8 cellular contexts compared by ENCODE assay signal in genomic region chr5:78162253-78162862, GRCh38.
DNase-seq lines count a peak whose midpoint lies in the region; TF ChIP-seq lines count a peak whose summit lies in the region.

No MANE protein-coding gene starts in this region.

- BruUV-seq in A673 (replicated peaks; lab: Mats Ljungman, UMichigan) = no TSS peak

- WGBS in esophagus muscularis mucosa = 100% methylated on average over 3 of the region's 3 CpGs

- H3K4me3 ChIP-seq in A673 (ENCODE audit: low read depth, low read length, poor library complexity, severe bottlenecking) (no peak overlapping the region), GM06990 (replicated peaks; ENCODE audit: low read depth, low read length) (no peak overlapping the region), esophagus muscularis mucosa (no peak overlapping the region)

- TF ChIP-seq CTCF in A673 (conservative IDR thresholded peaks at IDR 0.05; ENCODE audit: low read depth, low read length) (peak; percentile 75), GM06990 (IDR thresholded peaks at IDR 0.05; ENCODE audit: insufficient read depth, low read length, poor library complexity, severe bottlenecking) (peak; percentile 43), brain (conservative IDR thresholded peaks at IDR 0.05) (peak; percentile 59 to 78), esophagus muscularis mucosa (IDR thresholded peaks at IDR 0.05) (peak in 1 of 3 experiments; percentile 34)

- TF ChIP-seq EP300 in esophagus muscularis mucosa (IDR thresholded peaks at IDR 0.05) = no peak

- H3K4me1 ChIP-seq in A673 (ENCODE audit: insufficient read depth, low read length, poor library complexity, severe bottlenecking) (no peaks in the 10 kb centered on the region), esophagus muscularis mucosa (no peaks in the 10 kb centered on the region)

- no peak overlapping the region for H3K27ac Mint-ChIP-seq in brain

- no peaks in the 10 kb centered on the region for H3K27me3 Mint-ChIP-seq in brain

- POLR2A ChIA-PET in A673 (lab: Charles Lee; ENCODE audit: low non-redundant PET) = no interaction called here

- no peaks in the 10 kb centered on the region for H3K4me1 Mint-ChIP-seq in brain

- peaks cover 0 to 9% (median 8%) of the 10 kb centered on the region in 5 experiments for H3K9me3 Mint-ChIP-seq in brain

- no peaks in the 10 kb centered on the region for H3K9me3 ChIP-seq in A673 (ENCODE audit: low read depth, low read length, poor library complexity, severe bottlenecking)
- H3K9me3 ChIP-seq in esophagus muscularis mucosa = no peaks in the 10 kb centered on the region

- peaks cover 4% of the 10 kb centered on the region for H3K36me3 ChIP-seq in A673 (ENCODE audit: insufficient read depth, low read length, poor library complexity, severe bottlenecking)
- no peaks in the 10 kb centered on the region for H3K36me3 ChIP-seq in GM06990 (ENCODE audit: control insufficient read depth, insufficient read depth, low read length)
- peaks cover 0 to 46% (median 4%) of the 10 kb centered on the region in 4 donors for H3K36me3 ChIP-seq in esophagus muscularis mucosa

- H3K27ac ChIP-seq in A673 (ENCODE audit: low read depth, low read length, poor library complexity, severe bottlenecking) (no peak overlapping the region), esophagus muscularis mucosa (replicated peaks in 1 of 4) (no peak overlapping the region)

- intact Hi-C loops in A673 (cut with micrococcal nuclease; ENCODE audit: unreplicated experiment) (loop anchor here (10.0 kb wide), 1 partner anchor 598 kb away; no protein-coding TSS in a partner anchor), esophagus muscularis mucosa (cut with DNase I) (no loop called here)

- CTCF ChIA-PET in A673 (lab: Charles Lee) = no interaction called here

- no peaks in the 10 kb centered on the region for H3K27me3 ChIP-seq in A673 (replicated peaks; ENCODE audit: insufficient read depth, low read depth, low read length, poor library complexity)
- H3K27me3 ChIP-seq in GM06990 (replicated peaks; ENCODE audit: control insufficient read depth, insufficient read depth, low read length) = no peaks in the 10 kb centered on the region
- H3K27me3 ChIP-seq in esophagus muscularis mucosa = no peaks in the 10 kb centered on the region

- DNase-seq in A673 (ENCODE audit: low spot score) = peak; percentile 49
- DNase-seq in GM06990 (ENCODE audit: extremely low read depth, insufficient read length) = no peak
- DNase-seq in NCI-H2029 (lab: John Stamatoyannopoulos, UW) = peak; percentile 26
- peak; percentile 29 for DNase-seq in midbrain (lab: John Stamatoyannopoulos, UW)
- DNase-seq in OCI-M2 (lab: John Stamatoyannopoulos, UW; ENCODE audit: unreplicated experiment) = no peak
- DNase-seq in esophagus muscularis mucosa (ENCODE audit: extremely low spot score) = no peak
- no peak for DNase-seq in effector CD4-positive, alpha-beta T cell

- H3K36me3 Mint-ChIP-seq in brain = peaks cover 42% of the 10 kb centered on the region

- TF ChIP-seq POLR2A in esophagus muscularis mucosa (IDR thresholded peaks at IDR 0.05; ENCODE audit: low read depth) = no peak

- H3K4me3 Mint-ChIP-seq in brain = no peak overlapping the region

Comparison
In these comparisons a context has a peak if more than half of its experiments do, and no peak if none do; other contexts are left out.
1. DNase-seq: peak in A673 (single experiment), NCI-H2029 (single experiment) and midbrain (single experiment); none in GM06990 (single experiment), OCI-M2 (single experiment), esophagus muscularis mucosa (single experiment) and effector CD4-positive, alpha-beta T cell (single experiment).